Comparison of ENCODE assay signal across 23 cellular contexts in the genomic region with DNA sequence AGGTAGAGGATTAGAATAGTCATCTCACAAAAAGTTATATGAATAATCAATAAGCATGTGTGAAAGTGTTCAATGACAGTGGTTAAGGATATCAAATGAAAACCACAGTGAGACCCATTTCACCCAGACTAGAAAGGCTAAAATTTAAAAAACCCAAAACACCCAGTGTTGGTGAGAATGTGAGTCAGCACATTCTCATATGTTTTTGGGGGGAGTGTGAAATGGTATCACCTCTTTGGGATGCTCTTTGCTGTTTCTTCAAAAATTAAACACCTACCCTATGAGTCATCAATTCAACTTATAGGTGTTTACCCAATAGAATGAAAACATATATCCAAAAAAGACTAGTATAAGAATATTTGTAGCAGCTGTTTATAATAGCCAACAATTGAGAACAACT.
A peak's percentile ranks its signal among the peaks of the same experiment; 100 is the strongest.
DNase-seq lines count a peak whose midpoint lies in the region; ATAC-seq, FAIRE-seq and TF ChIP-seq lines count a peak whose summit lies in the region.
"Had no signal": no experiment of that assay in that cellular context is flagged by ENCODE, and none has a peak within 500 bp of the region (broad histone marks: within the 10 kb centered on the region; RNA-seq: fewer than 3 reads in every experiment).

No MANE protein-coding gene starts in this region.

- H3K4me1 Mint-ChIP-seq in naive thymus-derived CD4-positive, alpha-beta T cell = peaks cover 0 to 30% (median 0%) of the 10 kb centered on the region in 7 donors
- H3K4me1 Mint-ChIP-seq: GM23338 had no signal

- no peak for TF ChIP-seq EP300 in A549 (IDR thresholded peaks at IDR 0.05)
- no peak for TF ChIP-seq EP300 in K562 (IDR thresholded peaks at IDR 0.05; ENCODE audit: low read length)

- H3K36me3 ChIP-seq in K562 (ENCODE audit: control insufficient read depth, insufficient read depth, low read length) = no peaks in the 10 kb centered on the region; the same call in 2 of the 3 replicates
- H3K36me3 ChIP-seq in naive thymus-derived CD4-positive, alpha-beta T cell (ENCODE audit: control insufficient read depth in 2 of 3, insufficient read depth in 3 of 3, low read length in 3 of 3) = no peaks in the 10 kb centered on the region

- TF ChIP-seq POLR2A in A549 (IDR thresholded peaks at IDR 0.05; ENCODE audit: low read length) (no peak), K562 (conservative IDR thresholded peaks at IDR 0.05) (no peak)

- no peaks in the 10 kb centered on the region for H3K79me2 ChIP-seq in K562 (ENCODE audit: control insufficient read depth, insufficient read depth, low read length)

- no peak overlapping the region for H3K4me3 Mint-ChIP-seq in naive thymus-derived CD4-positive, alpha-beta T cell
- H3K4me3 Mint-ChIP-seq: CD8-positive, alpha-beta memory T cell; GM23338 had no signal

- FAIRE-seq in A549 (lab: Jason Lieb, UNC) (no peak), K562 (lab: Jason Lieb, UNC) (no peak)
- FAIRE-seq: D721Med, HTR-8/SVneo had no signal

- no peak overlapping the region for H3K27ac ChIP-seq in A549
- H3K27ac ChIP-seq in K562 (ENCODE audit: extremely low read depth, low read depth, low read length) = no peak overlapping the region
- no peak overlapping the region for H3K27ac ChIP-seq in naive thymus-derived CD4-positive, alpha-beta T cell (ENCODE audit: low read depth, low read length)
- H3K27ac ChIP-seq: 22Rv1, BLaER1, HL-60 had no signal

- in situ Hi-C loops in K562 (cut with MboI) = no loop called here

- H3K27me3 ChIP-seq in K562 (ENCODE audit: control insufficient read depth in 2 of 2, insufficient read depth in 2 of 2, low read length in 2 of 2) = no peaks in the 10 kb centered on the region
- no peaks in the 10 kb centered on the region for H3K27me3 ChIP-seq in naive thymus-derived CD4-positive, alpha-beta T cell (ENCODE audit: control insufficient read depth in 2 of 2, insufficient read depth in 2 of 2, low read length in 2 of 2)
- H3K27me3 ChIP-seq: BLaER1 had no signal

- peaks cover 20% of the 10 kb centered on the region for H3K9me3 ChIP-seq in A549
- H3K9me3 ChIP-seq in K562 (replicated peaks; ENCODE audit: control insufficient read depth, insufficient read depth, low read depth, low read length) = 0 out of 2 replicates have a peak, but pooled peaks cover 2% of the 10 kb centered on the region
- H3K9me3 ChIP-seq in naive thymus-derived CD4-positive, alpha-beta T cell (ENCODE audit: control insufficient read depth in 2 of 3, low read length in 3 of 3) = no peaks in the 10 kb centered on the region

- CTCF ChIA-PET in A549 (lab: Yijun Ruan, JAX) (no interaction called here), K562 (lab: Yijun Ruan, JAX; ENCODE audit: low intra/inter-chr PET ratio) (no interaction called here)
- CTCF ChIA-PET in naive thymus-derived CD4-positive, alpha-beta T cell (lab: Charles Lee) = no interaction called here

- H4K20me1 ChIP-seq in K562 (replicated peaks; ENCODE audit: control insufficient read depth, insufficient read depth, low read length) = no peaks in the 10 kb centered on the region
- H4K20me1 ChIP-seq: BLaER1 had no signal

- peaks cover 0 to 14% (median 0%) of the 10 kb centered on the region in 5 donors for H3K36me3 Mint-ChIP-seq in naive thymus-derived CD4-positive, alpha-beta T cell

- H3K9me1 ChIP-seq in K562 (ENCODE audit: control insufficient read depth, insufficient read depth, low read length) = no peaks in the 10 kb centered on the region

- H3K9me3 Mint-ChIP-seq in naive thymus-derived CD4-positive, alpha-beta T cell = peaks cover 0 to 13% (median 6%) of the 10 kb centered on the region in 11 donors

- H3K4me3 ChIP-seq in A549 (no peak overlapping the region), K562 (no peak overlapping the region)
- H3K4me3 ChIP-seq in naive thymus-derived CD4-positive, alpha-beta T cell (ENCODE audit: low read length) = no peak overlapping the region
- H3K4me3 ChIP-seq: BLaER1, GM23338 had no signal

- TF ChIP-seq RAD21 in A549 (conservative IDR thresholded peaks at IDR 0.05 in 1 of 2, IDR thresholded peaks at IDR 0.05 in 1 of 2) = no peak
- no peak for TF ChIP-seq RAD21 in K562 (CRISPR knock-in tag; conservative IDR thresholded peaks at IDR 0.05 in 1 of 2, IDR thresholded peaks at IDR 0.05 in 1 of 2)

- peaks cover 2 to 27% (median 16%) of the 10 kb centered on the region in 5 donors for H3K27me3 Mint-ChIP-seq in naive thymus-derived CD4-positive, alpha-beta T cell

- intact Hi-C loops in K562 (cut with micrococcal nuclease) = no loop called here
- intact Hi-C loops in naive thymus-derived CD4-positive, alpha-beta T cell (cut with micrococcal nuclease) = no loop called here

- no peak overlapping the region for H3K27ac Mint-ChIP-seq in naive thymus-derived CD4-positive, alpha-beta T cell
- H3K27ac Mint-ChIP-seq: CD8-positive, alpha-beta memory T cell; GM23338 had no signal

- POLR2A ChIA-PET in A549 (lab: Yijun Ruan, JAX) (no interaction called here), K562 (lab: Yijun Ruan, JAX) (no interaction called here)
- POLR2A ChIA-PET in naive thymus-derived CD4-positive, alpha-beta T cell (lab: Charles Lee) = no interaction called here

- ATAC-seq in activated CD4-positive, CD25-positive, alpha-beta regulatory T cell treated with anti-CD3 and anti-CD28 coated beads, Interleukin-2, amount 50 U/mL, for 24 hours = peak; percentile 38 to 60
- ATAC-seq in A549 (no peak), K562 (no peak)
- ATAC-seq in naive thymus-derived CD4-positive, alpha-beta T cell = peak; percentile 29
- ATAC-seq: GM23338 had no signal

- peaks cover 30% of the 10 kb centered on the region for H3K4me1 ChIP-seq in A549
- no peaks in the 10 kb centered on the region for H3K4me1 ChIP-seq in K562 (replicated peaks in 1 of 2; ENCODE audit: control insufficient read depth in 2 of 2, insufficient read depth in 2 of 2, low read length in 2 of 2)
- peaks cover 0 to 12% of the 10 kb centered on the region in 2 donors for H3K4me1 ChIP-seq in naive thymus-derived CD4-positive, alpha-beta T cell (ENCODE audit: control insufficient read depth in 2 of 2, insufficient read depth in 2 of 2, low read length in 2 of 2)

- H3K9ac ChIP-seq in K562 (ENCODE audit: insufficient read depth in 1 of 2, low read depth in 2 of 2, low read length in 2 of 2) = no peak overlapping the region
- H3K9ac ChIP-seq: BLaER1 had no signal

- no peak for DNase-seq in activated CD4-positive, CD25-positive, alpha-beta regulatory T cell treated with anti-CD3 and anti-CD28 coated beads, Interleukin-2, amount 50 U/mL, for 72 hours
- DNase-seq in A549 (ENCODE audit: low read depth in 1 of 2, low spot score in 1 of 2) (no peak), K562 (ENCODE audit: extremely low read depth in 1 of 4, low spot score in 3 of 4) (no peak), medulla oblongata (ENCODE audit: extremely low spot score) (no peak), dedifferentiated amniotic fluid mesenchymal stem cell (ENCODE audit: extremely low spot score) (no peak), amygdala (lab: John Stamatoyannopoulos, UW) (no peak)
- DNase-seq in naive thymus-derived CD4-positive, alpha-beta T cell = no peak
- DNase-seq: CD8-positive, alpha-beta memory T cell; DMS79; MV-4-11; NCI-H1417 treated with DMSO at 0.1 percent for 48 hours; NCI-H1930; NCI-H2171; NCI-H446; NK-92 treated with Interleukin-12 subunit alpha and Interleukin-12 subunit beta, amount 100 ng/mL, for 24 hours; RPMI8226 had no signal

- TF ChIP-seq CTCF in A549 (IDR thresholded peaks at IDR 0.05) (no peak), K562 (IDR thresholded peaks at IDR 0.05 in 2 of 3, conservative IDR thresholded peaks at IDR 0.05 in 1 of 3; ENCODE audit: insufficient read depth in 2 of 3, low read depth in 1 of 3, low read length in 3 of 3) (no peak)

- BruUV-seq in K562 (replicated peaks; lab: Mats Ljungman, UMichigan) = no TSS peak

- H3K4me2 ChIP-seq in A549 (no peak overlapping the region), K562 (ENCODE audit: insufficient read depth, low read length) (no peak overlapping the region)
- H3K4me2 ChIP-seq: BLaER1, GM23338 had no signal

- no peak overlapping the region for H2AFZ ChIP-seq in K562 (ENCODE audit: low read depth, low read length)
- H2AFZ ChIP-seq: GM23338 had no signal

TF ChIP-seq in A549, 52 proteins besides CTCF, POLR2A, EP300 and RAD21 (continues in another document):
- no peak for TF ChIP-seq FOSL2 (IDR thresholded peaks at IDR 0.05)
- TF ChIP-seq FOSL2 (CRISPR knock-in tag; IDR thresholded peaks at IDR 0.05) = peak; percentile 82
- peak; percentile 25 for TF ChIP-seq MAFK (IDR thresholded peaks at IDR 0.05; ENCODE audit: partially characterized antibody)
- TF ChIP-seq JUNB (IDR thresholded peaks at IDR 0.05) = no peak
- no peak for TF ChIP-seq CEBPB (IDR thresholded peaks at IDR 0.05)
- TF ChIP-seq GATA3 (IDR thresholded peaks at IDR 0.05; ENCODE audit: borderline replicate concordance) = no peak
- TF ChIP-seq, protein P1, sequence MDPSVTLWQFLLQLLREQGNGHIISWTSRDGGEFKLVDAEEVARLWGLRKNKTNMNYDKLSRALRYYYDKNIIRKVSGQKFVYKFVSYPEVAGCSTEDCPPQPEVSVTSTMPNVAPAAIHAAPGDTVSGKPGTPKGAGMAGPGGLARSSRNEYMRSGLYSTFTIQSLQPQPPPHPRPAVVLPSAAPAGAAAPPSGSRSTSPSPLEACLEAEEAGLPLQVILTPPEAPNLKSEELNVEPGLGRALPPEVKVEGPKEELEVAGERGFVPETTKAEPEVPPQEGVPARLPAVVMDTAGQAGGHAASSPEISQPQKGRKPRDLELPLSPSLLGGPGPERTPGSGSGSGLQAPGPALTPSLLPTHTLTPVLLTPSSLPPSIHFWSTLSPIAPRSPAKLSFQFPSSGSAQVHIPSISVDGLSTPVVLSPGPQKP (IDR thresholded peaks at IDR 0.05; ENCODE audit: low read depth, low read length) = no peak
- no peak for TF ChIP-seq CHD2 (IDR thresholded peaks at IDR 0.05; ENCODE audit: low read length, partially characterized antibody)

TF ChIP-seq in K562, 482 proteins besides CTCF, POLR2A, EP300 and RAD21 (continues in another document):
- TF ChIP-seq HCFC1 (IDR thresholded peaks at IDR 0.05; ENCODE audit: low read depth, low read length) = no peak

Comparison
In these comparisons a context has a peak if more than half of its experiments do, and no peak if none do; other contexts are left out.
1. ATAC-seq: peak in activated CD4-positive, CD25-positive, alpha-beta regulatory T cell treated with anti-CD3 and anti-CD28 coated beads, Interleukin-2, amount 50 U/mL, for 24 hours (2 of 2) and naive thymus-derived CD4-positive, alpha-beta T cell (single experiment); none in A549 (0 of 2) and K562 (single experiment).